Comparison of ENCODE assay signal across 14 cellular contexts in genomic region chr9:6383551-6384225, GRCh38. TPM values are rescaled to one million over a fixed set of nuclear protein-coding genes. Genes with fewer than 3 reads are reported as not detected.
DNase-seq lines count a peak whose midpoint lies in the region; ATAC-seq and TF ChIP-seq lines count a peak whose summit lies in the region.
"Had no signal": no experiment of that assay in that cellular context is flagged by ENCODE, and none has a peak within 500 bp of the region (broad histone marks: within the 10 kb centered on the region; RNA-seq: fewer than 3 reads in every experiment).

No MANE protein-coding gene starts in this region.

- TF ChIP-seq EP300 in suprapubic skin (IDR thresholded peaks at IDR 0.05) = no peak

- no peaks in the 10 kb centered on the region for H3K27me3 ChIP-seq in GM23248 (replicated peaks; ENCODE audit: insufficient read depth)
- H3K27me3 ChIP-seq in adipocyte (replicated peaks; ENCODE audit: control insufficient read depth, insufficient read depth, low read length) = no peaks in the 10 kb centered on the region
- no peaks in the 10 kb centered on the region for H3K27me3 ChIP-seq in suprapubic skin

- H3K36me3 ChIP-seq in GM23248 (ENCODE audit: low read depth) (no peaks in the 10 kb centered on the region), adipocyte (ENCODE audit: control insufficient read depth, insufficient read depth, low read length, severe bottlenecking) (no peaks in the 10 kb centered on the region), suprapubic skin (no peaks in the 10 kb centered on the region)

- no peaks in the 10 kb centered on the region for H3K79me2 ChIP-seq in GM23248 (ENCODE audit: insufficient read depth)

- peak overlapping the region; percentile 83 for H2AFZ ChIP-seq in GM23248

- H3F3A ChIP-seq in GM23248 (ENCODE audit: insufficient read depth) = peaks cover 23% of the 10 kb centered on the region

- H3K9me3 ChIP-seq in GM23248 (ENCODE audit: low read depth) = no peaks in the 10 kb centered on the region
- no peaks in the 10 kb centered on the region for H3K9me3 ChIP-seq in adipocyte (ENCODE audit: control insufficient read depth, low read length)
- H3K9me3 ChIP-seq in suprapubic skin = no peaks in the 10 kb centered on the region

- peak overlapping the region; percentile 74 for H3K4me2 ChIP-seq in GM23248 (ENCODE audit: unreplicated experiment)
- H3K4me2 ChIP-seq: KMS-11 had no signal

- WGBS in GM23248 (ENCODE audit: low coverage in 1 of 2, low lambda C conversion rate in 2 of 2, missing lambda C conversion rate in 2 of 2), 2 experiments = 16 to 17% methylated on average over 7 of the region's 7 CpGs
- 84% methylated on average over 7 of the region's 7 CpGs for WGBS in suprapubic skin

- TF ChIP-seq POLR2A in suprapubic skin (IDR thresholded peaks at IDR 0.05) = no peak

- H4K20me1 ChIP-seq in GM23248 (ENCODE audit: insufficient read depth) = no peaks in the 10 kb centered on the region

- peak overlapping the region; percentile 98 for H3K27ac ChIP-seq in GM23248
- peak overlapping the region; percentile 10 for H3K27ac ChIP-seq in suprapubic skin
- H3K27ac ChIP-seq: KMS-11 had no signal

- H3K4me1 ChIP-seq in GM23248 (ENCODE audit: insufficient read depth) (peaks cover 29% of the 10 kb centered on the region), adipocyte (ENCODE audit: control insufficient read depth, insufficient read depth, low read length) (peaks cover 26% of the 10 kb centered on the region), suprapubic skin (no peaks in the 10 kb centered on the region)

- in situ Hi-C loops in GM23248 (cut with MboI) = no loop called here

- intact Hi-C loops in left colon (cut with DNase I, micrococcal nuclease) = no loop called here

- no peak for ATAC-seq in left colon
- ATAC-seq: esophagus mucosa, sciatic nerve had no signal

- H3K9me2 ChIP-seq in GM23248 (ENCODE audit: insufficient read depth) = no peaks in the 10 kb centered on the region

- no peak for TF ChIP-seq CTCF in foreskin fibroblast (IDR thresholded peaks at IDR 0.05; ENCODE audit: low read depth, low read length)
- no peak for TF ChIP-seq CTCF in suprapubic skin (IDR thresholded peaks at IDR 0.05)

- H3K9ac ChIP-seq in GM23248 = peak overlapping the region; percentile 86
- peak overlapping the region; percentile 82 for H3K9ac ChIP-seq in adipocyte (ENCODE audit: low read length)
- H3K9ac ChIP-seq: KMS-11 had no signal

- peak; percentile 85 for DNase-seq in GM23248
- DNase-seq in adipocyte (ENCODE audit: low read depth) = peak; percentile 82
- peak; percentile 57 to 83 for DNase-seq in foreskin fibroblast
- no peak for DNase-seq in suprapubic skin (ENCODE audit: low spot score in 2 of 2)
- DNase-seq in cerebellum (ENCODE audit: low spot score) = no peak
- DNase-seq in left colon = no peak
- DNase-seq in T-helper 2 cell = no peak
- DNase-seq: activated CD4-positive, alpha-beta T cell treated with anti-CD3 and anti-CD28 coated beads, Interleukin-2, amount 50 U/mL, for 48 hours; kidney; NCI-H2171 had no signal

- peak overlapping the region; percentile 60 for H3K4me3 ChIP-seq in GM23248
- peak overlapping the region; percentile 58 for H3K4me3 ChIP-seq in adipocyte (ENCODE audit: low read length)
- no peak overlapping the region for H3K4me3 ChIP-seq in foreskin fibroblast (ENCODE audit: low read depth in 1 of 2, low read length in 2 of 2)
- no peak overlapping the region for H3K4me3 ChIP-seq in suprapubic skin

RNA-seq across cellular contexts. Expression of gene UHRF2, which starts 29.3 kb away (rescaled TPM):
- total RNA-seq in GM23248 (2014; rRNA removed; shearing (Covaris generic)) = 53.1 and 61.1 TPM in 2 replicates
- polyA plus RNA-seq in GM23248 (2016; fragmentation: Nextera tagmentation; extraction: Ambion mirVana) = 21.2 and 25.8 TPM in 2 replicates
- 100 to 1,000 TPM in 2 of 4 donors, 10 to 100 TPM in 2; 25.5 to 120 (median 70.6) TPM for total RNA-seq in suprapubic skin
- 87.2 TPM for total RNA-seq in cerebellum
- total RNA-seq in left colon = 10 to 100 TPM; 28.5 to 29.1 TPM

RNA-seq across cellular contexts. Expression of gene TPD52L3, which starts 55.5 kb away (rescaled TPM):
- not detected in 2 replicates for total RNA-seq in GM23248 (2014; rRNA removed; shearing (Covaris generic))
- polyA plus RNA-seq in GM23248 (2016; fragmentation: Nextera tagmentation; extraction: Ambion mirVana) = not detected in 2 replicates
- total RNA-seq in suprapubic skin (not detected), cerebellum (not detected), left colon (not detected)
- total RNA-seq: esophagus mucosa, kidney, sciatic nerve, subcutaneous adipose tissue had no signal

Comparison
In these comparisons a context has a peak if more than half of its experiments do, and no peak if none do; other contexts are left out.
1. DNase-seq: peak in GM23248 (single experiment), adipocyte (single experiment) and foreskin fibroblast (2 of 2); none in suprapubic skin (0 of 2), cerebellum (single experiment), left colon (0 of 2) and T-helper 2 cell (0 of 5).
2. H3K4me3 ChIP-seq: peak in GM23248 (single experiment) and adipocyte (single experiment); none in foreskin fibroblast (0 of 2) and suprapubic skin (single experiment).